Comparison of ENCODE assay signal across 2 cellular contexts in genomic region chr19:4542896-4543351, GRCh38.
TF ChIP-seq lines count a peak whose summit lies in the region.

No MANE protein-coding gene starts in this region.

TF ChIP-seq in HCT116, 20 proteins besides CTCF, POLR2A, EP300 and RAD21:
- no peak for TF ChIP-seq REST (IDR thresholded peaks at IDR 0.05; ENCODE audit: low read depth)
- no peak for TF ChIP-seq MAX (IDR thresholded peaks at IDR 0.05)
- no peak for TF ChIP-seq TCF7L2 (IDR thresholded peaks at IDR 0.05; ENCODE audit: borderline replicate concordance, extremely low read depth, insufficient read depth, insufficient read length)
- no peak for TF ChIP-seq EGR1 (IDR thresholded peaks at IDR 0.05; ENCODE audit: low read depth)
- TF ChIP-seq ZNF274 (IDR thresholded peaks at IDR 0.05; ENCODE audit: low read depth, low read length) = no peak
- TF ChIP-seq CBX3 (IDR thresholded peaks at IDR 0.05; ENCODE audit: low read depth) = no peak
- TF ChIP-seq ATF3 (IDR thresholded peaks at IDR 0.05) = no peak
- no peak for TF ChIP-seq ZBTB33 (IDR thresholded peaks at IDR 0.05; ENCODE audit: extremely low read depth, insufficient replicate concordance, low read length)
- no peak for TF ChIP-seq CEBPB (IDR thresholded peaks at IDR 0.05; ENCODE audit: low read depth)
- no peak for TF ChIP-seq SP1 (IDR thresholded peaks at IDR 0.05; ENCODE audit: low read depth)
- no peak for TF ChIP-seq YY1 (IDR thresholded peaks at IDR 0.05; ENCODE audit: extremely low read depth, insufficient replicate concordance, low read depth, low read length)
- no peak for TF ChIP-seq SRF (IDR thresholded peaks at IDR 0.05; ENCODE audit: low read depth)
- TF ChIP-seq EZH2 (IDR thresholded peaks at IDR 0.05) = no peak
- TF ChIP-seq POLR2AphosphoS5 (IDR thresholded peaks at IDR 0.05; ENCODE audit: low read depth, low read length) = no peak
- no peak for TF ChIP-seq EZH2phosphoT487 (IDR thresholded peaks at IDR 0.05; ENCODE audit: borderline replicate concordance)
- TF ChIP-seq SIN3A (IDR thresholded peaks at IDR 0.05; ENCODE audit: low read depth) = no peak
- TF ChIP-seq FOSL1 (IDR thresholded peaks at IDR 0.05; ENCODE audit: low read depth) = no peak
- no peak for TF ChIP-seq ELF1 (IDR thresholded peaks at IDR 0.05; ENCODE audit: borderline replicate concordance, low read depth)

TF ChIP-seq in K562, 482 proteins besides CTCF, POLR2A, EP300 and RAD21:
- TF ChIP-seq ZNF407 (IDR thresholded peaks at IDR 0.05; ENCODE audit: low read depth) (no peak), AFF1 (IDR thresholded peaks at IDR 0.05; ENCODE audit: low read depth in 1 of 2, partially characterized antibody in 2 of 2) (no peak), RCOR1 (IDR thresholded peaks at IDR 0.05; ENCODE audit: borderline replicate concordance in 1 of 2, low read depth in 2 of 2, low read length in 2 of 2) (no peak), EGR1 (conservative IDR thresholded peaks at IDR 0.05) (peak; percentile 30; the same call in 1 of the 2 replicates)
